9 cellular contexts compared by ENCODE assay signal in genomic region chr4:20684852-20685763, GRCh38. TPM values are rescaled to one million over a fixed set of nuclear protein-coding genes. Genes with fewer than 3 reads are reported as not detected.
DNase-seq lines count a peak whose midpoint lies in the region; ATAC-seq, FAIRE-seq and TF ChIP-seq lines count a peak whose summit lies in the region.
"Had no signal": no experiment of that assay in that cellular context is flagged by ENCODE, and none has a peak within 500 bp of the region (broad histone marks: within the 10 kb centered on the region; RNA-seq: fewer than 3 reads in every experiment).

No MANE protein-coding gene starts in this region.

- no peak overlapping the region for H2AFZ ChIP-seq in Karpas-422 (ENCODE audit: low read length)

- H3K36me3 ChIP-seq in Karpas-422 (ENCODE audit: insufficient read depth, low read length): no peaks in the 10 kb centered on the region
- no peaks in the 10 kb centered on the region for H3K36me3 ChIP-seq in uterus
- H3K36me3 ChIP-seq in MG63: no peaks in the 10 kb centered on the region
- H3K36me3 ChIP-seq: SJSA1 had no signal

- H3K4me1 ChIP-seq in Karpas-422 (ENCODE audit: low read length): no peaks in the 10 kb centered on the region
- H3K4me1 ChIP-seq in uterus: no peaks in the 10 kb centered on the region
- H3K4me1 ChIP-seq: SJSA1 had no signal

- peak; percentile 70 for DNase-seq in Karpas-422
- peak; percentile 22 for DNase-seq in iPS-NIHi7 (ENCODE audit: extremely low spot score)
- no peak for DNase-seq in uterus
- no peak for DNase-seq in MG63
- DNase-seq in stimulated activated effector memory CD8-positive, alpha-beta T cell treated with anti-CD3 and anti-CD28 coated beads, Interleukin-12 subunit alpha, Interleukin-12 subunit beta, amount 100 ng/mL, for 72 hours (ENCODE audit: low spot score in 2 of 2): no peak

- no peaks in the 10 kb centered on the region for H3K79me2 ChIP-seq in Karpas-422 (ENCODE audit: low read length)

- H3K9me3 ChIP-seq in Karpas-422 (ENCODE audit: low read length) (no peaks in the 10 kb centered on the region), uterus (no peaks in the 10 kb centered on the region), MG63 (no peaks in the 10 kb centered on the region)
- H3K9me3 ChIP-seq: SJSA1 had no signal

- no peaks in the 10 kb centered on the region for H3K9me2 ChIP-seq in Karpas-422 (replicated peaks; ENCODE audit: insufficient read depth, low read length)

- H4K20me1 ChIP-seq in Karpas-422 (ENCODE audit: insufficient read depth, low read depth, low read length): no peaks in the 10 kb centered on the region

- peak; percentile 96 for FAIRE-seq in G401.6 (lab: Jason Lieb, UNC)
- FAIRE-seq in TTC549 (lab: Jason Lieb, UNC): peak; percentile 97

- no peak overlapping the region for H3K4me2 ChIP-seq in Karpas-422 (ENCODE audit: low read depth, low read length, poor library complexity, severe bottlenecking)

- no peaks in the 10 kb centered on the region for H3K9me3 Mint-ChIP-seq in stimulated activated effector memory CD8-positive, alpha-beta T cell treated with anti-CD3 and anti-CD28 coated beads, Interleukin-12 subunit alpha, Interleukin-12 subunit beta, amount 100 ng/mL, for 72 hours

- intact Hi-C loops in uterus (cut with DNase I; ENCODE audit: low total_unique reads): no loop called here

- no peak overlapping the region for H3K9ac ChIP-seq in Karpas-422 (ENCODE audit: low read length)

- peak; percentile 52 to 74 (median 62) for TF ChIP-seq CTCF in uterus (IDR thresholded peaks at IDR 0.05)

- H3K36me3 Mint-ChIP-seq in stimulated activated effector memory CD8-positive, alpha-beta T cell treated with anti-CD3 and anti-CD28 coated beads, Interleukin-12 subunit alpha, Interleukin-12 subunit beta, amount 100 ng/mL, for 72 hours: no peaks in the 10 kb centered on the region

- H3K27me3 ChIP-seq in Karpas-422 (ENCODE audit: low read length) (no peaks in the 10 kb centered on the region), uterus (no peaks in the 10 kb centered on the region), MG63 (no peaks in the 10 kb centered on the region)
- H3K27me3 ChIP-seq: SJSA1 had no signal

- TF ChIP-seq POLR2A in uterus (IDR thresholded peaks at IDR 0.05): no peak

- ATAC-seq in HG02970 (IDR thresholded peaks at IDR 0.05; ENCODE audit: low FRiP score, unreplicated experiment): no peak
- no peak for ATAC-seq in stimulated activated effector memory CD8-positive, alpha-beta T cell treated with anti-CD3 and anti-CD28 coated beads, Interleukin-12 subunit alpha, Interleukin-12 subunit beta, amount 100 ng/mL, for 72 hours

- no peak overlapping the region for H3K27ac ChIP-seq in Karpas-422 (ENCODE audit: low read length)
- peak overlapping the region in 1 of 2 donors; percentile 10 for H3K27ac ChIP-seq in uterus
- H3K27ac ChIP-seq: SJSA1 had no signal

- no peak overlapping the region for H3K4me3 Mint-ChIP-seq in stimulated activated effector memory CD8-positive, alpha-beta T cell treated with anti-CD3 and anti-CD28 coated beads, Interleukin-12 subunit alpha, Interleukin-12 subunit beta, amount 100 ng/mL, for 72 hours

- H3K27ac Mint-ChIP-seq in stimulated activated effector memory CD8-positive, alpha-beta T cell treated with anti-CD3 and anti-CD28 coated beads, Interleukin-12 subunit alpha, Interleukin-12 subunit beta, amount 100 ng/mL, for 72 hours: no peak overlapping the region

- no peak overlapping the region for H3K4me3 ChIP-seq in Karpas-422 (ENCODE audit: low read length)
- no peak overlapping the region for H3K4me3 ChIP-seq in uterus
- H3K4me3 ChIP-seq in MG63: no peak overlapping the region
- H3K4me3 ChIP-seq: SJSA1 had no signal

- no peaks in the 10 kb centered on the region for H3K4me1 Mint-ChIP-seq in stimulated activated effector memory CD8-positive, alpha-beta T cell treated with anti-CD3 and anti-CD28 coated beads, Interleukin-12 subunit alpha, Interleukin-12 subunit beta, amount 100 ng/mL, for 72 hours

RNA-seq across cellular contexts. Expression of gene PACRGL, which starts 15.2 kb away (rescaled TPM):
- 49.9 and 57.3 TPM in 2 replicates for total RNA-seq in Karpas-422 (2014; rRNA removed; shearing (Covaris generic); ENCODE audit: low replicate concordance)
- 10 to 100 TPM; 26.4 to 64.3 (median 39.4) TPM for total RNA-seq in uterus
- total RNA-seq in MG63 (2014; rRNA removed; shearing (Covaris generic); ENCODE audit: low replicate concordance): 8.4 and 44.2 TPM in 2 replicates

Comparison
In these comparisons a context has a peak if more than half of its experiments do, and no peak if none do; other contexts are left out.
1. DNase-seq: peak in Karpas-422 (single experiment) and iPS-NIHi7 (single experiment); none in uterus (0 of 2), MG63 (single experiment) and stimulated activated effector memory CD8-positive, alpha-beta T cell treated with anti-CD3 and anti-CD28 coated beads, Interleukin-12 subunit alpha, Interleukin-12 subunit beta, amount 100 ng/mL, for 72 hours (0 of 2).